9 cellular contexts compared by ENCODE assay signal in the genomic region with DNA sequence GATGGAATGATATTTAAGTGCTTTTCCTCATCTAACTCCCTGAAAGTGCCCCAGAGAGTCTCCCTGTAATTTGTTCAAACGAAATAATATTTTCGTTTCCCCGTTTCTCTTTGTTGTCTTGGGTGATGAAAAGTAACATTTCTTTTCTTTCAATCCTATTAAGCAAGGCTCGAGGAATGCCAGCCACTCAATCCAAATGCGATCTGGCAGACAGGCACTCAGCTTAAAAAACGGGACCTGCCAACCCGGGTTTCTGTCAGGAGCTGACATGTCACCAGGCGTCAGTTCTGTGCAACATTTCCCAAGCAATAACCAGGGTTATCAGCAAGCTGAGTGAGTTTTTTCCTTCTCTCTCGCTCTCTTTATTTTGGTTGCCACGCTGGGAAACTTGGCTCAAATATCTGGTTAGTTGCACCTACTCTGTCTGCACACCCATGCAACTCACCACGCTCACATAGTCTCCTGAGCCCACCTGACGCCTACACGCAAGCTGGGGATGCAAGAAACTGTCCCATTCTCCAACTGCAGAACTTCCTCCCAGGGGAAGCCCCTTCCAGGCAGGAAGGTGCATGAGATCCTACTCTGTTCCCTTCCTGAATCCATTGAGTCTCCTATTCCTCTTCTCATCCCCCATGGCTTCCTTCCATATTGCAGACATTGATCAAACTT.
"Had no signal": no experiment of that assay in that cellular context is flagged by ENCODE, and none has a peak within 500 bp of the region (broad histone marks: within the 10 kb centered on the region; RNA-seq: fewer than 3 reads in every experiment).

No MANE protein-coding gene starts in this region.

- H3K4me1 ChIP-seq: tibial artery had no signal

- H3K27me3 Mint-ChIP-seq: activated CD8-positive, alpha-beta T cell treated with anti-CD3 and anti-CD28 coated beads for 36 hours; naive thymus-derived CD4-positive, alpha-beta T cell had no signal

- FAIRE-seq: colon, frontal cortex had no signal

- H3K9me3 ChIP-seq: tibial artery had no signal

- H3K27ac ChIP-seq: tibial artery had no signal

- H3K27me3 ChIP-seq: tibial artery had no signal

- H3K36me3 Mint-ChIP-seq: naive thymus-derived CD4-positive, alpha-beta T cell had no signal

- H3K27ac Mint-ChIP-seq: activated CD8-positive, alpha-beta T cell treated with anti-CD3 and anti-CD28 coated beads for 36 hours; naive thymus-derived CD4-positive, alpha-beta T cell had no signal

- ATAC-seq: activated CD8-positive, alpha-beta T cell treated with anti-CD3 and anti-CD28 coated beads for 36 hours; naive thymus-derived CD4-positive, alpha-beta T cell had no signal

- H3K4me1 Mint-ChIP-seq: naive thymus-derived CD4-positive, alpha-beta T cell had no signal

- H3K36me3 ChIP-seq: tibial artery had no signal

- DNase-seq: activated CD8-positive, alpha-beta memory T cell treated with anti-CD3 and anti-CD28 coated beads, Interleukin-2, amount 50 U/mL, for 4 hours; activated CD8-positive, alpha-beta T cell treated with anti-CD3 and anti-CD28 coated beads for 36 hours; naive thymus-derived CD4-positive, alpha-beta T cell; SIG-M5; T-helper 9 cell; tibial artery had no signal

- H3K9me3 Mint-ChIP-seq: activated CD8-positive, alpha-beta T cell treated with anti-CD3 and anti-CD28 coated beads for 36 hours; naive thymus-derived CD4-positive, alpha-beta T cell had no signal

- H3K4me3 Mint-ChIP-seq: activated CD8-positive, alpha-beta T cell treated with anti-CD3 and anti-CD28 coated beads for 36 hours; naive thymus-derived CD4-positive, alpha-beta T cell had no signal

- H3K4me3 ChIP-seq: lung, tibial artery had no signal
